Comparison of ENCODE assay signal across 17 cellular contexts in genomic region chr10:97827778-97828291, GRCh38. TPM values are rescaled to one million over a fixed set of nuclear protein-coding genes. Genes with fewer than 3 reads are reported as not detected.
A peak's percentile ranks its signal among the peaks of the same experiment; 100 is the strongest.
DNase-seq lines count a peak whose midpoint lies in the region; ATAC-seq, FAIRE-seq and TF ChIP-seq lines count a peak whose summit lies in the region.
"Had no signal": no experiment of that assay in that cellular context is flagged by ENCODE, and none has a peak within 500 bp of the region (broad histone marks: within the 10 kb centered on the region; RNA-seq: fewer than 3 reads in every experiment).

No MANE protein-coding gene starts in this region.

- peak overlapping the region; percentile 53; the same call in 1 of the 2 replicates for H4K8ac ChIP-seq in H1 (ENCODE audit: extremely low read depth, insufficient read depth, low read length)

- no peaks in the 10 kb centered on the region for H3K23me2 ChIP-seq in H1 (ENCODE audit: low read depth, low read length)

- H3K4me2 ChIP-seq in PC-3 (ENCODE audit: low read length) (peak overlapping the region; percentile 26; the same call in 1 of the 2 replicates), H1 (ENCODE audit: insufficient read depth in 1 of 2, low read depth in 2 of 2, low read length in 2 of 2) (no peak overlapping the region)

- H3K4me1 ChIP-seq in PC-3 (ENCODE audit: insufficient read depth, low read length) (peaks cover 21% of the 10 kb centered on the region), H1 (replicated peaks in 1 of 4; ENCODE audit: control insufficient read depth in 3 of 4, insufficient read depth in 4 of 4, low read length in 3 of 4) (peaks cover 0 to 4% (median 0%) of the 10 kb centered on the region in 4 experiments; a peak in 2 of 7 replicates), gastrocnemius medialis (peaks cover 8 to 42% of the 10 kb centered on the region in 2 donors)
- H3K4me1 ChIP-seq: spleen had no signal

- no peak overlapping the region for H3K56ac ChIP-seq in H1 (replicated peaks; ENCODE audit: insufficient read length, low read depth, low read length)

- no peak for TF ChIP-seq RAD21 in H1 (IDR thresholded peaks at IDR 0.05 in 1 of 2, conservative IDR thresholded peaks at IDR 0.05 in 1 of 2; ENCODE audit: low read depth in 2 of 2, low read length in 2 of 2)

- FAIRE-seq in H1 (lab: Jason Lieb, UNC), result no peak
- FAIRE-seq: A204.1, pancreas had no signal

- no peak for TF ChIP-seq POLR2A in H1 (IDR thresholded peaks at IDR 0.05; ENCODE audit: control extremely low read depth in 1 of 2, low read depth in 2 of 2, low read length in 2 of 2)
- no peak for TF ChIP-seq POLR2A in gastrocnemius medialis (IDR thresholded peaks at IDR 0.05)

- H3K27me3 ChIP-seq in PC-3 (ENCODE audit: low read length), result no peaks in the 10 kb centered on the region
- no peaks in the 10 kb centered on the region for H3K27me3 ChIP-seq in H1 (replicated peaks in 1 of 4; ENCODE audit: control insufficient read depth in 3 of 4, extremely low read depth in 1 of 4, insufficient read depth in 3 of 4, low read length in 3 of 4)
- no peaks in the 10 kb centered on the region for H3K27me3 ChIP-seq in gastrocnemius medialis
- H3K27me3 ChIP-seq: pancreas had no signal

- H2BK15ac ChIP-seq in H1 (ENCODE audit: low read length), result no peak overlapping the region

- no peak overlapping the region for H3K23ac ChIP-seq in H1 (ENCODE audit: insufficient read length)

- H2BK120ac ChIP-seq in H1 (replicated peaks; ENCODE audit: low read depth, low read length), result no peak overlapping the region

- in situ Hi-C loops in gastrocnemius medialis (cut with MboI; ENCODE audit: low sequenced_read_pairs in 4 of 4), result no loop called here

- no peak overlapping the region for H2BK20ac ChIP-seq in H1 (ENCODE audit: low read length)

- no TSS peak for BruUV-seq in PC-3 (replicated peaks; lab: Mats Ljungman, UMichigan)

- no peak for TF ChIP-seq EP300 in H1 (IDR thresholded peaks at IDR 0.05; ENCODE audit: borderline replicate concordance in 1 of 2, low read depth in 2 of 2, low read length in 2 of 2)

- no peak overlapping the region for H3K18ac ChIP-seq in H1 (ENCODE audit: extremely low read depth, low read length)

- ATAC-seq in PC-3 (peak; percentile 74), gastrocnemius medialis (no peak)
- ATAC-seq: pancreas had no signal

- H2AFZ ChIP-seq in PC-3 (ENCODE audit: low read length) (no peak overlapping the region), H1 (ENCODE audit: low read length) (no peak overlapping the region)

- H3K79me2 ChIP-seq in PC-3 (ENCODE audit: low read length), result no peaks in the 10 kb centered on the region
- H3K79me2 ChIP-seq in H1 (ENCODE audit: control insufficient read depth in 1 of 2, insufficient read depth in 2 of 2, low read length in 2 of 2), result no peaks in the 10 kb centered on the region

- peaks cover 5% of the 10 kb centered on the region for H3K27me3 Mint-ChIP-seq in activated CD4-positive, alpha-beta T cell treated with anti-CD3 and anti-CD28 coated beads, Interleukin-2, amount 10 ng/mL, durations not matched to agents 7 days and 5 days
- H3K27me3 Mint-ChIP-seq: activated CD4-positive, alpha-beta T cell treated with anti-CD3 and anti-CD28 coated beads for 36 hours had no signal

- H3K9me2 ChIP-seq in PC-3 (replicated peaks; ENCODE audit: low read length), result no peaks in the 10 kb centered on the region

- no peak overlapping the region for H3K9ac ChIP-seq in PC-3 (ENCODE audit: low read length)
- H3K9ac ChIP-seq in H1 (replicated peaks in 1 of 4; ENCODE audit: extremely low read depth in 1 of 4, low read depth in 3 of 4, low read length in 3 of 4), result no peak overlapping the region

- peaks cover 32% of the 10 kb centered on the region for H3K4me1 Mint-ChIP-seq in activated CD4-positive, alpha-beta T cell treated with anti-CD3 and anti-CD28 coated beads, Interleukin-2, amount 10 ng/mL, durations not matched to agents 7 days and 5 days

- no peak overlapping the region for H2AK5ac ChIP-seq in H1 (ENCODE audit: low read depth, low read length)

- no peak overlapping the region for H2BK12ac ChIP-seq in H1 (ENCODE audit: low read depth, low read length)

- no peak overlapping the region for H3K27ac ChIP-seq in PC-3 (ENCODE audit: low read length)
- H3K27ac ChIP-seq in H1 (ENCODE audit: low read depth, low read length), result no peak overlapping the region
- peak overlapping the region in 3 of 4 donors; percentile 11 to 60 (median 43) for H3K27ac ChIP-seq in gastrocnemius medialis
- H3K27ac ChIP-seq: pancreas, spleen had no signal

- CTCF ChIA-PET in activated CD4-positive, alpha-beta T cell treated with anti-CD3 and anti-CD28 coated beads, Interleukin-2, amount 10 ng/mL, durations not matched to agents 7 days and 5 days (lab: Charles Lee), result interaction anchor here (0.9 to 1.2 kb wide), 2 partner anchors 33 to 42 kb away, joined by 3 read pairs; no protein-coding TSS in a partner anchor
- CTCF ChIA-PET in PC-3 (lab: Charles Lee) (no interaction called here), H1 (lab: Charles Lee; ENCODE audit: partially characterized antibody) (interaction anchor here (0.6 to 5.1 kb wide), 10 partner anchors 11 to 59 kb away, joined by 3 to 26 read pairs (median 3); no protein-coding TSS in a partner anchor)

- no peak overlapping the region for H4K91ac ChIP-seq in H1 (replicated peaks; ENCODE audit: insufficient read length, low read length)

- H3K4me3 ChIP-seq in PC-3 (ENCODE audit: low read length) (no peak overlapping the region), H1 (ENCODE audit: extremely low read depth in 1 of 4, insufficient read depth in 2 of 4, low read depth in 3 of 4, low read length in 4 of 4) (no peak overlapping the region), gastrocnemius medialis (no peak overlapping the region)
- H3K4me3 ChIP-seq: pancreas, spleen had no signal

- H3K36me3 Mint-ChIP-seq in activated CD4-positive, alpha-beta T cell treated with anti-CD3 and anti-CD28 coated beads, Interleukin-2, amount 10 ng/mL, durations not matched to agents 7 days and 5 days (ENCODE audit: low read depth), result no peaks in the 10 kb centered on the region

- TF ChIP-seq CTCF in PC-3 (conservative IDR thresholded peaks at IDR 0.05; ENCODE audit: low read depth, low read length) (no peak), H1 (IDR thresholded peaks at IDR 0.05; ENCODE audit: control extremely low read depth in 1 of 3, insufficient read depth in 1 of 3, low read depth in 1 of 3, low read length in 3 of 3) (no peak), gastrocnemius medialis (IDR thresholded peaks at IDR 0.05 in 4 of 5, conservative IDR thresholded peaks at IDR 0.05 in 1 of 5) (no peak)

- H4K5ac ChIP-seq in H1 (ENCODE audit: insufficient read length, low read depth, low read length), result no peak overlapping the region

- H3K27ac Mint-ChIP-seq in activated CD4-positive, alpha-beta T cell treated with anti-CD3 and anti-CD28 coated beads, Interleukin-2, amount 10 ng/mL, durations not matched to agents 7 days and 5 days, result peak overlapping the region; percentile 87
- H3K27ac Mint-ChIP-seq: activated CD4-positive, alpha-beta T cell treated with anti-CD3 and anti-CD28 coated beads for 36 hours; activated T-cell treated with anti-CD3 and anti-CD28 coated beads, Interleukin-2, amount 50 U/mL, for 72 hours had no signal

- H3K4me3 Mint-ChIP-seq in activated CD4-positive, alpha-beta T cell treated with anti-CD3 and anti-CD28 coated beads, Interleukin-2, amount 10 ng/mL, durations not matched to agents 7 days and 5 days, result no peak overlapping the region
- H3K4me3 Mint-ChIP-seq: activated CD4-positive, alpha-beta T cell treated with anti-CD3 and anti-CD28 coated beads for 36 hours; activated T-cell treated with anti-CD3 and anti-CD28 coated beads, Interleukin-2, amount 50 U/mL, for 72 hours had no signal

- H3K14ac ChIP-seq in H1 (ENCODE audit: insufficient read length), result no peak overlapping the region

- 64% methylated on average over 8 of the region's 8 CpGs; no CpG with 5 or more reads in 1 of the 2 experiments for WGBS in H1 (ENCODE audit: extremely low coverage in 1 of 2, insufficient coverage in 1 of 2, insufficient read length in 1 of 2, insufficient replicate concordance in 2 of 2, low coverage in 1 of 2, low lambda C conversion rate in 2 of 2, missing lambda C conversion rate in 1 of 2), 2 experiments

- H4K20me1 ChIP-seq in PC-3 (ENCODE audit: low read length) (no peaks in the 10 kb centered on the region), H1 (replicated peaks in 1 of 2; ENCODE audit: control insufficient read depth in 1 of 2, insufficient read depth in 2 of 2, low read length in 2 of 2) (no peaks in the 10 kb centered on the region)

- H3K36me3 ChIP-seq in PC-3 (ENCODE audit: low read depth, low read length) (no peaks in the 10 kb centered on the region), H1 (ENCODE audit: control insufficient read depth in 2 of 4, insufficient read depth in 4 of 4, low read length in 3 of 4) (no peaks in the 10 kb centered on the region), gastrocnemius medialis (no peaks in the 10 kb centered on the region)
- H3K36me3 ChIP-seq: pancreas, spleen had no signal

- H3K9me3 Mint-ChIP-seq in activated CD4-positive, alpha-beta T cell treated with anti-CD3 and anti-CD28 coated beads, Interleukin-2, amount 10 ng/mL, durations not matched to agents 7 days and 5 days, result no peaks in the 10 kb centered on the region
- H3K9me3 Mint-ChIP-seq: activated T-cell treated with anti-CD3 and anti-CD28 coated beads, Interleukin-2, amount 50 U/mL, for 72 hours had no signal

- H3K4ac ChIP-seq in H1 (replicated peaks; ENCODE audit: insufficient read length, low read depth, low read length), result no peak overlapping the region

- no peak overlapping the region for H2BK5ac ChIP-seq in H1 (ENCODE audit: low read depth, low read length)

- no peaks in the 10 kb centered on the region; the same call in 1 of the 2 replicates for H3K79me1 ChIP-seq in H1 (ENCODE audit: low read depth, low read length)

- POLR2A ChIA-PET in activated CD4-positive, alpha-beta T cell treated with anti-CD3 and anti-CD28 coated beads, Interleukin-2, amount 10 ng/mL, durations not matched to agents 7 days and 5 days (lab: Charles Lee), result interaction anchor here (0.6 kb wide), 1 partner anchor 116 kb away, joined by 3 read pairs; no protein-coding TSS in a partner anchor
- POLR2A ChIA-PET in PC-3 (lab: Charles Lee; ENCODE audit: unreplicated experiment), result no interaction called here
- POLR2A ChIA-PET in H1 (lab: Charles Lee; ENCODE audit: partially characterized antibody), result no interaction called here

- no peak for DNase-seq in activated CD4-positive, alpha-beta T cell treated with anti-CD3 and anti-CD28 coated beads, Interleukin-2, amount 10 ng/mL, durations not matched to agents 7 days and 5 days
- no peak for DNase-seq in activated CD4-positive, alpha-beta T cell treated with anti-CD3 and anti-CD28 coated beads for 48 hours
- peak; percentile 48 for DNase-seq in PC-3
- DNase-seq in H1 (ENCODE audit: low read depth in 1 of 2, low spot score in 2 of 2), result no peak
- DNase-seq in gastrocnemius medialis, result no peak
- DNase-seq in hippocampal formation (lab: John Stamatoyannopoulos, UW), result no peak
- DNase-seq in DMS53 treated with DMSO at 0.1 percent for 48 hours (lab: John Stamatoyannopoulos, UW; ENCODE audit: unreplicated experiment), result no peak
- DNase-seq in SIG-M5 treated with dmso at 0.1 percent for 504 hours (lab: John Stamatoyannopoulos, UW; ENCODE audit: unreplicated experiment), result no peak
- DNase-seq: activated CD4-positive, alpha-beta T cell treated with anti-CD3 and anti-CD28 coated beads for 36 hours; activated T-cell treated with anti-CD3 and anti-CD28 coated beads, Interleukin-2, amount 50 U/mL, for 72 hours; effector CD4-positive, alpha-beta T cell; midbrain; NCI-H1092 treated with DMSO at 0.1 percent for 48 hours; pancreas; spleen had no signal

- H3K9me3 ChIP-seq in PC-3 (ENCODE audit: low read length), result no peaks in the 10 kb centered on the region
- H3K9me3 ChIP-seq in H1 (ENCODE audit: insufficient read depth in 2 of 2, low read depth in 1 of 2, low read length in 1 of 2), result no peaks in the 10 kb centered on the region
- H3K9me3 ChIP-seq in gastrocnemius medialis, result no peaks in the 10 kb centered on the region
- H3K9me3 ChIP-seq: pancreas, spleen had no signal

- intact Hi-C loops in PC-3 (cut with micrococcal nuclease) (no loop called here), gastrocnemius medialis (cut with DNase I; ENCODE audit: low total_unique reads) (no loop called here)

- H3F3A ChIP-seq in PC-3 (ENCODE audit: low read length, unreplicated experiment), result no peaks in the 10 kb centered on the region

RNA-seq across cellular contexts. Expression of gene GOLGA7B, which starts 21.8 kb away (rescaled TPM):
- total RNA-seq in activated CD4-positive, alpha-beta T cell treated with anti-CD3 and anti-CD28 coated beads, Interleukin-2, amount 10 ng/mL, durations not matched to agents 7 days and 5 days, result 10 to 100 TPM; 12.2 to 12.6 TPM
- total RNA-seq in PC-3 (2014; rRNA removed), result 0.26 and 0.29 TPM in 2 replicates
- 0.04 TPM in 1 of 2 replicates, not detected in the other for total RNA-seq in H1 (2021; fragmentation: NEBNext Ultra II Directional; extraction: Animal tissue kit (Norgen Biotek cat#: 25700))
- 0.02 and 0.14 TPM in 2 replicates for polyA plus RNA-seq in H1 (2011; rRNA removed)
- 0.14 TPM for polyA plus RNA-seq in H1 (2011; cell fraction: cytosol; rRNA removed)
- polyA plus RNA-seq in H1 (2011; cell fraction: nucleus; rRNA removed), result 0.27 TPM
- 0.08 to 0.29 TPM (median 0.18 TPM) in 4 replicates for polyA plus RNA-seq in H1 (2012, experiment 1 of 2)
- polyA plus RNA-seq in H1 (2012, experiment 2 of 2), result 0.04 TPM
- 0.02 TPM for polyA plus RNA-seq in H1 (2013, experiment 1 of 2)
- 0.02 TPM for polyA plus RNA-seq in H1 (2013, experiment 2 of 2)
- 0.13 and 0.24 TPM in 2 replicates for polyA minus RNA-seq in H1 (2011; rRNA and poly(A)+ RNA removed)
- not detected for polyA minus RNA-seq in H1 (2011; cell fraction: cytosol; rRNA and poly(A)+ RNA removed)
- not detected for polyA minus RNA-seq in H1 (2011; cell fraction: nucleus; rRNA and poly(A)+ RNA removed)
- 1 to 10 TPM in 1 of 4 donors, under 1 TPM in 3; 0.29 to 2.3 (median 0.63) TPM for total RNA-seq in gastrocnemius medialis
- total RNA-seq: glomerular endothelial cell had no signal

RNA-seq across cellular contexts. Expression of gene SFRP5, which starts 56.0 kb away (rescaled TPM):
- not detected for total RNA-seq in activated CD4-positive, alpha-beta T cell treated with anti-CD3 and anti-CD28 coated beads, Interleukin-2, amount 10 ng/mL, durations not matched to agents 7 days and 5 days
- total RNA-seq in PC-3 (2014; rRNA removed) (not detected in 2 replicates), gastrocnemius medialis (1 to 10 TPM in 1 of 4 donors, under 1 TPM in 2, not detected in 1; 0.25 to 2.2 (median 0.93) TPM)
- total RNA-seq in H1 (2021; fragmentation: NEBNext Ultra II Directional; extraction: Animal tissue kit (Norgen Biotek cat#: 25700)), result 3.3 and 3.9 TPM in 2 replicates
- 5.9 and 8.6 TPM in 2 replicates for polyA plus RNA-seq in H1 (2011; rRNA removed)
- polyA plus RNA-seq in H1 (2011; cell fraction: cytosol; rRNA removed), result 5.3 TPM
- 4.9 TPM for polyA plus RNA-seq in H1 (2011; cell fraction: nucleus; rRNA removed)
- 1.2 to 5.2 TPM (median 3.9 TPM) in 4 replicates for polyA plus RNA-seq in H1 (2012, experiment 1 of 2)
- polyA plus RNA-seq in H1 (2012, experiment 2 of 2), result 4.1 TPM
- 3.9 TPM for polyA plus RNA-seq in H1 (2013, experiment 1 of 2)
- polyA plus RNA-seq in H1 (2013, experiment 2 of 2), result 3.5 TPM
- polyA minus RNA-seq in H1 (2011; rRNA and poly(A)+ RNA removed), result 1.4 TPM in 2 replicates
- polyA minus RNA-seq in H1 (2011; cell fraction: cytosol; rRNA and poly(A)+ RNA removed), result 3.2 TPM
- polyA minus RNA-seq in H1 (2011; cell fraction: nucleus; rRNA and poly(A)+ RNA removed), result 3.4 TPM
- total RNA-seq: activated CD4-positive, alpha-beta T cell treated with anti-CD3 and anti-CD28 coated beads for 36 hours; activated T-cell treated with anti-CD3 and anti-CD28 coated beads, Interleukin-2, amount 50 U/mL, for 72 hours; glomerular endothelial cell; spleen had no signal

Comparison
In these comparisons a context has a peak if more than half of its experiments do, and no peak if none do; other contexts are left out.
1. H3K27ac ChIP-seq: peak in gastrocnemius medialis (3 of 4); none in PC-3 (single experiment) and H1 (single experiment).